Comparison of ENCODE assay signal across 12 cellular contexts in the genomic region with DNA sequence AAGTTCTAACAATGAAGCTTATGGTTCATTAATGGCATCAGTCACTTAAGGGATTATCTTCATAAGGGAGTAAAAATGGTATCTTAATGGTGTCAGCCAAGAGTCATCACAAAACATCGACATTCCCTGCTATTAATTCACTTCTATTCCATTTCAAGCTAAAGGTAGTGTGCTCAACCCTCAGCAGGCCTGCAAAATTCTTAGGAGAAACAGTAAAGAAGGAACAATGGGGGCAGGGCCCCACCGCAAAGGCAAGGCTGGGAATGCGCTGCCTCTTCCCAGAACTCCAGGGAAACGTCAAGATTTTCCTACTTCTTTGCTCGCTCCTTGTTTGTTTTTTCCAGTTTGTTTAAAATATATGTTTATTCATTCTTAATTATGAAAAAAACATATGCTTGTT.
DNase-seq lines count a peak whose midpoint lies in the region; ATAC-seq and TF ChIP-seq lines count a peak whose summit lies in the region.
"Had no signal": no experiment of that assay in that cellular context is flagged by ENCODE, and none has a peak within 500 bp of the region (broad histone marks: within the 10 kb centered on the region; RNA-seq: fewer than 3 reads in every experiment).

No MANE protein-coding gene starts in this region.

- H3K27me3 ChIP-seq in skeletal muscle tissue (ENCODE audit: control insufficient read depth in 3 of 3, insufficient read depth in 3 of 3, low read length in 3 of 3), result no peaks in the 10 kb centered on the region
- H3K27me3 ChIP-seq in CD8-positive, alpha-beta memory T cell (ENCODE audit: insufficient read depth, low read length, poor library complexity, severe bottlenecking), result peaks cover 10% of the 10 kb centered on the region
- H3K27me3 ChIP-seq: body of pancreas, thyroid gland had no signal

- peak; percentile 11; the same call in 1 of the 3 replicates for ATAC-seq in SK-N-SH treated with all-trans-retinoic acid at 6 μM for 48 hours

- H3K9me3 ChIP-seq in iPS-18c (ENCODE audit: control insufficient read depth, insufficient read depth, low read length) (no peaks in the 10 kb centered on the region), skeletal muscle tissue (ENCODE audit: control insufficient read depth in 3 of 3, low read length in 3 of 3) (peaks cover 0 to 4% (median 0%) of the 10 kb centered on the region in 3 donors)
- H3K9me3 ChIP-seq in CD8-positive, alpha-beta memory T cell (ENCODE audit: low read length), result no peaks in the 10 kb centered on the region
- H3K9me3 ChIP-seq: body of pancreas, thyroid gland had no signal

- no peak overlapping the region for H3K27ac ChIP-seq in skeletal muscle tissue (ENCODE audit: low read depth, low read length)
- H3K27ac ChIP-seq in CD8-positive, alpha-beta memory T cell (ENCODE audit: low read depth, low read length), result no peak overlapping the region
- H3K27ac ChIP-seq: body of pancreas, thyroid gland had no signal

- H3K4me3 Mint-ChIP-seq in CD8-positive, alpha-beta memory T cell, result no peak overlapping the region
- H3K4me3 Mint-ChIP-seq: activated CD8-positive, alpha-beta T cell treated with anti-CD3 and anti-CD28 coated beads for 36 hours had no signal

- peaks cover 0 to 3% (median 0%) of the 10 kb centered on the region in 5 donors for H3K9me3 Mint-ChIP-seq in CD8-positive, alpha-beta memory T cell
- H3K9me3 Mint-ChIP-seq: activated CD8-positive, alpha-beta T cell treated with anti-CD3 and anti-CD28 coated beads for 36 hours had no signal

- DNase-seq in GM03348 (ENCODE audit: low spot score) (peak; percentile 33), NCI-H2196 (lab: John Stamatoyannopoulos, UW; ENCODE audit: unreplicated experiment) (no peak), Ammon's horn (ENCODE audit: low spot score) (no peak), HEK293T (ENCODE audit: extremely low spot score) (no peak)
- DNase-seq in CD8-positive, alpha-beta memory T cell, result no peak
- DNase-seq: GF-D8 had no signal

- peaks cover 33 to 64% of the 10 kb centered on the region in 2 donors for H3K27me3 Mint-ChIP-seq in CD8-positive, alpha-beta memory T cell

- CTCF ChIA-PET in CD8-positive, alpha-beta memory T cell (lab: Charles Lee), result interaction anchor here (1.0 to 2.0 kb wide), 10 partner anchors 8 to 285 kb away, joined by 3 to 17 read pairs (median 4); a partner anchor contains a TSS
- CTCF ChIA-PET in HEK293T (lab: Yijun Ruan, JAX), result interaction anchor here (0.9 to 1.5 kb wide), 6 partner anchors 37 to 455 kb away, joined by 3 to 6 read pairs (median 4); no protein-coding TSS in a partner anchor

- POLR2A ChIA-PET in CD8-positive, alpha-beta memory T cell (lab: Charles Lee), result no interaction called here
- POLR2A ChIA-PET in HEK293T (lab: Yijun Ruan, JAX), result interaction anchor here (1.1 kb wide), 1 partner anchor 250 kb away, joined by 3 read pairs; a partner anchor contains a TSS

- H3K4me3 ChIP-seq in iPS-18c (ENCODE audit: insufficient read depth, low read depth, low read length) (peak overlapping the region; percentile 45; the same call in 1 of the 2 replicates), skeletal muscle tissue (ENCODE audit: low read length in 3 of 3) (peak overlapping the region; percentile 47 to 63 (median 59))
- H3K4me3 ChIP-seq in CD8-positive, alpha-beta memory T cell (ENCODE audit: low read length), result no peak overlapping the region
- H3K4me3 ChIP-seq: body of pancreas, thyroid gland had no signal

- H3K4me1 Mint-ChIP-seq in CD8-positive, alpha-beta memory T cell, result peaks cover 4 to 9% (median 7%) of the 10 kb centered on the region in 3 donors

- H3K27ac Mint-ChIP-seq in CD8-positive, alpha-beta memory T cell, result no peak overlapping the region
- H3K27ac Mint-ChIP-seq: activated CD8-positive, alpha-beta T cell treated with anti-CD3 and anti-CD28 coated beads for 36 hours had no signal

- H3K9ac ChIP-seq in skeletal muscle tissue (ENCODE audit: low read depth in 1 of 3, low read length in 3 of 3), result peak overlapping the region; percentile 46 to 68 (median 68)

- H3K36me3 Mint-ChIP-seq in CD8-positive, alpha-beta memory T cell, result no peaks in the 10 kb centered on the region

- H3K4me1 ChIP-seq in skeletal muscle tissue (ENCODE audit: control insufficient read depth in 3 of 3, insufficient read depth in 3 of 3, low read length in 3 of 3), result peaks cover 12 to 15% (median 14%) of the 10 kb centered on the region in 3 donors
- H3K4me1 ChIP-seq in CD8-positive, alpha-beta memory T cell (ENCODE audit: insufficient read depth, low read length), result peaks cover 3% of the 10 kb centered on the region

- no peaks in the 10 kb centered on the region for H3K36me3 ChIP-seq in skeletal muscle tissue (ENCODE audit: control insufficient read depth in 3 of 3, insufficient read depth in 3 of 3, low read length in 3 of 3)
- no peaks in the 10 kb centered on the region for H3K36me3 ChIP-seq in CD8-positive, alpha-beta memory T cell (ENCODE audit: insufficient read depth, low read length)
- H3K36me3 ChIP-seq: thyroid gland had no signal

TF ChIP-seq in SK-N-SH treated with all-trans-retinoic acid at 6 μM for 48 hours, 23 proteins besides CTCF, POLR2A, EP300 and RAD21:
- TF ChIP-seq, protein P1, sequence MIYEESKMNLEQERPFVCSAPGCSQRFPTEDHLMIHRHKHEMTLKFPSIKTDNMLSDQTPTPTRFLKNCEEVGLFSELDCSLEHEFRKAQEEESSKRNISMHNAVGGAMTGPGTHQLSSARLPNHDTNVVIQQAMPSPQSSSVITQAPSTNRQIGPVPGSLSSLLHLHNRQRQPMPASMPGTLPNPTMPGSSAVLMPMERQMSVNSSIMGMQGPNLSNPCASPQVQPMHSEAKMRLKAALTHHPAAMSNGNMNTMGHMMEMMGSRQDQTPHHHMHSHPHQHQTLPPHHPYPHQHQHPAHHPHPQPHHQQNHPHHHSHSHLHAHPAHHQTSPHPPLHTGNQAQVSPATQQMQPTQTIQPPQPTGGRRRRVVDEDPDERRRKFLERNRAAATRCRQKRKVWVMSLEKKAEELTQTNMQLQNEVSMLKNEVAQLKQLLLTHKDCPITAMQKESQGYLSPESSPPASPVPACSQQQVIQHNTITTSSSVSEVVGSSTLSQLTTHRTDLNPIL (CRISPR knock-in tag; IDR thresholded peaks at IDR 0.05; ENCODE audit: low read depth), result no peak

TF ChIP-seq in HEK293T, 16 proteins besides CTCF, POLR2A, EP300 and RAD21:
- TF ChIP-seq ELF4 (IDR thresholded peaks at IDR 0.05), result no peak
- no peak for TF ChIP-seq CTBP1 (IDR thresholded peaks at IDR 0.05; ENCODE audit: borderline replicate concordance)
- TF ChIP-seq HDGF (IDR thresholded peaks at IDR 0.05; ENCODE audit: borderline replicate concordance), result no peak
- no peak for TF ChIP-seq SP1 (IDR thresholded peaks at IDR 0.05)
